ENCODE assay signal across 1 cellular context in the genomic region with DNA sequence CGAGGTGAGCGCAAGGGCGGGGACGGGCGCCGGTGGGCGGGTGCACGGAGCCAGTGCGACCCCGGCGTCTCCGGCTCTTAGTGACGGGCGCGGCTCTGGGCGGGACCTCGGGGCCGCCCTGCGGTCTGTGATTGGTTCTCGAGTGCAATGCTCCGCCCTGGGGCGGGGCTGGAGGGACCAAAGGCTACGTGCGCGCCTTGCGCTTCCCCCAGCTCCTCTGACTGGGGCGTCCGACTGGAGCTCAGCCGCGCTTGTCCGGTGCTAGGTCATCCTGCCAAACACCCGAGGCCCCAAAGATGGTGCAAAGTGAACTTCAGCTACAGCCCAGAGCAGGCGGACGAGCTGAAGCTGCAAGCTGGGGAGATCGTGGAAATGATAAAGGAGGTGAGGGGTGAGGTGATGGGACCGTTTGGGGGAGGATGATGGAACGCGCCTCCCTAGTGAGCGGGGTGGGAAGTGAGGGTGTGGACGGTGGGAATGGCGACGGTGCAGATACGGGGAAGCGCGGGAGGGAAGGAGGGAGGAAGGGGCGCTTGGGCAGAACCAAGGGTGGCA.
TF ChIP-seq lines count a peak whose summit lies in the region.

No MANE protein-coding gene starts in this region.

TF ChIP-seq in HepG2, 621 proteins besides CTCF, POLR2A, EP300 and RAD21 (continued from another document and continues in another):
- TF ChIP-seq ZKSCAN5 (CRISPR knock-in tag; IDR thresholded peaks at IDR 0.05) (peak; percentile 90), NFKB2 (CRISPR knock-in tag; IDR thresholded peaks at IDR 0.05; ENCODE audit: borderline replicate concordance) (no peak), ZNF652 (CRISPR knock-in tag; IDR thresholded peaks at IDR 0.05; ENCODE audit: borderline replicate concordance, low read depth) (no peak; the same call in 1 of the 2 replicates), SNAI1 (CRISPR knock-in tag; IDR thresholded peaks at IDR 0.05; ENCODE audit: borderline replicate concordance) (no peak), JUND (CRISPR knock-in tag; IDR thresholded peaks at IDR 0.05) (no peak), ELF4 (CRISPR knock-in tag; IDR thresholded peaks at IDR 0.05; ENCODE audit: borderline replicate concordance) (0 out of 2 replicates have a peak, but pooled peaks have one; percentile 64), LRRFIP1 (CRISPR knock-in tag; conservative IDR thresholded peaks at IDR 0.05) (no peak), NONO (IDR thresholded peaks at IDR 0.05) (no peak), NONO (CRISPR knock-in tag; conservative IDR thresholded peaks at IDR 0.05) (0 out of 2 replicates have a peak, but pooled peaks have one; percentile 42), ZSCAN9 (CRISPR knock-in tag; IDR thresholded peaks at IDR 0.05; ENCODE audit: borderline replicate concordance) (no peak), ZNF792 (CRISPR knock-in tag; IDR thresholded peaks at IDR 0.05) (peak; percentile 73; the same call in 1 of the 2 replicates), ZKSCAN8 (CRISPR knock-in tag; IDR thresholded peaks at IDR 0.05; ENCODE audit: borderline replicate concordance) (no peak), PCBP1 (IDR thresholded peaks at IDR 0.05; ENCODE audit: borderline replicate concordance, low read depth, low read length) (no peak), ZNF749 (CRISPR knock-in tag; IDR thresholded peaks at IDR 0.05; ENCODE audit: borderline replicate concordance) (no peak; the same call in 1 of the 2 replicates), ZNF430 (CRISPR knock-in tag; IDR thresholded peaks at IDR 0.05) (no peak), SRSF1 (optimal IDR thresholded peaks at IDR 0.05; ENCODE audit: low read depth, low read length) (peak; percentile 25), FOSL1 (CRISPR knock-in tag; IDR thresholded peaks at IDR 0.05; ENCODE audit: borderline replicate concordance) (no peak), TOPORS (CRISPR knock-in tag; IDR thresholded peaks at IDR 0.05) (no peak), ZNF737 (CRISPR knock-in tag; IDR thresholded peaks at IDR 0.05; ENCODE audit: borderline replicate concordance) (no peak), ZNF225 (CRISPR knock-in tag; IDR thresholded peaks at IDR 0.05) (no peak), ZNF34 (CRISPR knock-in tag; IDR thresholded peaks at IDR 0.05; ENCODE audit: borderline replicate concordance) (no peak), HCFC1 (IDR thresholded peaks at IDR 0.05; ENCODE audit: low read depth, low read length) (no peak), JUN (CRISPR knock-in tag; IDR thresholded peaks at IDR 0.05) (no peak), KDM5B (CRISPR knock-in tag; IDR thresholded peaks at IDR 0.05; ENCODE audit: borderline replicate concordance) (no peak), NFE2L2 (IDR thresholded peaks at IDR 0.05; ENCODE audit: low read length) (no peak), ZBTB43 (CRISPR knock-in tag; conservative IDR thresholded peaks at IDR 0.05) (no peak), ZNF713 (CRISPR knock-in tag; IDR thresholded peaks at IDR 0.05) (no peak), TERF1 (CRISPR knock-in tag; IDR thresholded peaks at IDR 0.05) (no peak), CEBPG (CRISPR knock-in tag; IDR thresholded peaks at IDR 0.05) (no peak), ZNF383 (CRISPR knock-in tag; IDR thresholded peaks at IDR 0.05; ENCODE audit: borderline replicate concordance) (no peak), ZNF629 (CRISPR knock-in tag; conservative IDR thresholded peaks at IDR 0.05) (0 out of 2 replicates have a peak, but pooled peaks have one; percentile 5), ATF4 (CRISPR knock-in tag; IDR thresholded peaks at IDR 0.05) (0 out of 4 replicates have a peak, but pooled peaks of 1 of the 2 experiments have one; percentile 28), CHD2 (IDR thresholded peaks at IDR 0.05; ENCODE audit: low read depth, low read length) (no peak), POLR2AphosphoS2 (IDR thresholded peaks at IDR 0.05; ENCODE audit: low read depth, low read length) (no peak), ZNF317 (CRISPR knock-in tag; IDR thresholded peaks at IDR 0.05) (no peak), ZNF761 (CRISPR knock-in tag; conservative IDR thresholded peaks at IDR 0.05) (no peak), ZHX1 (CRISPR knock-in tag; IDR thresholded peaks at IDR 0.05; ENCODE audit: low read depth) (no peak), REST (IDR thresholded peaks at IDR 0.05; ENCODE audit: borderline replicate concordance in 1 of 2, low read depth in 1 of 2, low read length in 2 of 2) (no peak)
- TF ChIP-seq, protein P1, sequence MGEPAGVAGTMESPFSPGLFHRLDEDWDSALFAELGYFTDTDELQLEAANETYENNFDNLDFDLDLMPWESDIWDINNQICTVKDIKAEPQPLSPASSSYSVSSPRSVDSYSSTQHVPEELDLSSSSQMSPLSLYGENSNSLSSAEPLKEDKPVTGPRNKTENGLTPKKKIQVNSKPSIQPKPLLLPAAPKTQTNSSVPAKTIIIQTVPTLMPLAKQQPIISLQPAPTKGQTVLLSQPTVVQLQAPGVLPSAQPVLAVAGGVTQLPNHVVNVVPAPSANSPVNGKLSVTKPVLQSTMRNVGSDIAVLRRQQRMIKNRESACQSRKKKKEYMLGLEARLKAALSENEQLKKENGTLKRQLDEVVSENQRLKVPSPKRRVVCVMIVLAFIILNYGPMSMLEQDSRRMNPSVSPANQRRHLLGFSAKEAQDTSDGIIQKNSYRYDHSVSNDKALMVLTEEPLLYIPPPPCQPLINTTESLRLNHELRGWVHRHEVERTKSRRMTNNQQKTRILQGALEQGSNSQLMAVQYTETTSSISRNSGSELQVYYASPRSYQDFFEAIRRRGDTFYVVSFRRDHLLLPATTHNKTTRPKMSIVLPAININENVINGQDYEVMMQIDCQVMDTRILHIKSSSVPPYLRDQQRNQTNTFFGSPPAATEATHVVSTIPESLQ (CRISPR knock-in tag; conservative IDR thresholded peaks at IDR 0.05): no peak
- TF ChIP-seq, protein P2, sequence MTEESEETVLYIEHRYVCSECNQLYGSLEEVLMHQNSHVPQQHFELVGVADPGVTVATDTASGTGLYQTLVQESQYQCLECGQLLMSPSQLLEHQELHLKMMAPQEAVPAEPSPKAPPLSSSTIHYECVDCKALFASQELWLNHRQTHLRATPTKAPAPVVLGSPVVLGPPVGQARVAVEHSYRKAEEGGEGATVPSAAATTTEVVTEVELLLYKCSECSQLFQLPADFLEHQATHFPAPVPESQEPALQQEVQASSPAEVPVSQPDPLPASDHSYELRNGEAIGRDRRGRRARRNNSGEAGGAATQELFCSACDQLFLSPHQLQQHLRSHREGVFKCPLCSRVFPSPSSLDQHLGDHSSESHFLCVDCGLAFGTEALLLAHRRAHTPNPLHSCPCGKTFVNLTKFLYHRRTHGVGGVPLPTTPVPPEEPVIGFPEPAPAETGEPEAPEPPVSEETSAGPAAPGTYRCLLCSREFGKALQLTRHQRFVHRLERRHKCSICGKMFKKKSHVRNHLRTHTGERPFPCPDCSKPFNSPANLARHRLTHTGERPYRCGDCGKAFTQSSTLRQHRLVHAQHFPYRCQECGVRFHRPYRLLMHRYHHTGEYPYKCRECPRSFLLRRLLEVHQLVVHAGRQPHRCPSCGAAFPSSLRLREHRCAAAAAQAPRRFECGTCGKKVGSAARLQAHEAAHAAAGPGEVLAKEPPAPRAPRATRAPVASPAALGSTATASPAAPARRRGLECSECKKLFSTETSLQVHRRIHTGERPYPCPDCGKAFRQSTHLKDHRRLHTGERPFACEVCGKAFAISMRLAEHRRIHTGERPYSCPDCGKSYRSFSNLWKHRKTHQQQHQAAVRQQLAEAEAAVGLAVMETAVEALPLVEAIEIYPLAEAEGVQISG (CRISPR knock-in tag; IDR thresholded peaks at IDR 0.05): no peak
- TF ChIP-seq, protein P3, sequence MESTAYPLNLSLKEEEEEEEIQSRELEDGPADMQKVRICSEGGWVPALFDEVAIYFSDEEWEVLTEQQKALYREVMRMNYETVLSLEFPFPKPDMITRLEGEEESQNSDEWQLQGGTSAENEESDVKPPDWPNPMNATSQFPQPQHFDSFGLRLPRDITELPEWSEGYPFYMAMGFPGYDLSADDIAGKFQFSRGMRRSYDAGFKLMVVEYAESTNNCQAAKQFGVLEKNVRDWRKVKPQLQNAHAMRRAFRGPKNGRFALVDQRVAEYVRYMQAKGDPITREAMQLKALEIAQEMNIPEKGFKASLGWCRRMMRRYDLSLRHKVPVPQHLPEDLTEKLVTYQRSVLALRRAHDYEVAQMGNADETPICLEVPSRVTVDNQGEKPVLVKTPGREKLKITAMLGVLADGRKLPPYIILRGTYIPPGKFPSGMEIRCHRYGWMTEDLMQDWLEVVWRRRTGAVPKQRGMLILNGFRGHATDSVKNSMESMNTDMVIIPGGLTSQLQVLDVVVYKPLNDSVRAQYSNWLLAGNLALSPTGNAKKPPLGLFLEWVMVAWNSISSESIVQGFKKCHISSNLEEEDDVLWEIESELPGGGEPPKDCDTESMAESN (CRISPR knock-in tag; conservative IDR thresholded peaks at IDR 0.05): no peak
